9 cellular contexts compared by ENCODE assay signal in the genomic region with DNA sequence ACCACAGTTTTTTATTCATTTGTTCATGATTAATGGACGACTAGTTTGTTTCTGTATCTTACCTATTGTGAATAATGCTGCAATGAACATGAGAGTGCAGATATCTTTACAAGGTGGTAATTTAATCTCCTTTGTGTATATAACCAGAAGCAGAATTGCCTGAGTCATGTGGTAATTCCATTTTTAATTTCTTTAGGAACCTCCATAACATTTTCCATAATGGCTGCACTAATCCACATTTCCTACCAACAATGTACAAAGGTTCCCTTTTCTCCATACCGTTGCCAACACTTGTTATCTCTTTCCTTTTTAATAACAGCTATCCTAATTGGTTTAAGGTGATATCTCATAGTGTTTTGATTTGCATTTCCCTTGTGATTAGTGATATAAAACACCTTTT.
"Had no signal": no experiment of that assay in that cellular context is flagged by ENCODE, and none has a peak within 500 bp of the region (broad histone marks: within the 10 kb centered on the region; RNA-seq: fewer than 3 reads in every experiment).

No MANE protein-coding gene starts in this region.

- FAIRE-seq: H54, HepG2 had no signal

- H3K4me1 Mint-ChIP-seq: H9 had no signal

- H3K4me3 Mint-ChIP-seq: H9, HFFc6, IgD-negative memory B cell had no signal

- DNase-seq: GM23248, GOT3, H9, HCEC 1CT, HFFc6 had no signal

- H3K27me3 Mint-ChIP-seq: IgD-negative memory B cell had no signal

- H3K27ac Mint-ChIP-seq: H9, HFFc6, IgD-negative memory B cell had no signal

- H3K27ac ChIP-seq: GM23248, HL-60 had no signal

- ATAC-seq: HepG2 had no signal

- H3K4me3 ChIP-seq: GM23248 had no signal
